7 cellular contexts compared by ENCODE assay signal in genomic region chr18:69935319-69936190, GRCh38. TPM values are rescaled to one million over a fixed set of nuclear protein-coding genes. Genes with fewer than 3 reads are reported as not detected.
A peak's percentile ranks its signal among the peaks of the same experiment; 100 is the strongest.
DNase-seq lines count a peak whose midpoint lies in the region; ATAC-seq lines count a peak whose summit lies in the region.

No MANE protein-coding gene starts in this region.

- no peak overlapping the region for H3K27ac Mint-ChIP-seq in naive thymus-derived CD8-positive, alpha-beta T cell

- peaks cover 49% of the 10 kb centered on the region for H3K36me3 Mint-ChIP-seq in activated T-cell treated with anti-CD3 and anti-CD28 coated beads, Interleukin-2, amount 50 U/mL, for 4 hours (ENCODE audit: insufficient read depth)
- peaks cover 8 to 27% (median 24%) of the 10 kb centered on the region in 3 donors for H3K36me3 Mint-ChIP-seq in naive thymus-derived CD8-positive, alpha-beta T cell

- H3K27me3 Mint-ChIP-seq in activated T-cell treated with anti-CD3 and anti-CD28 coated beads, Interleukin-2, amount 50 U/mL, for 4 hours (ENCODE audit: low read depth) = no peaks in the 10 kb centered on the region
- H3K27me3 Mint-ChIP-seq in naive thymus-derived CD8-positive, alpha-beta T cell = no peaks in the 10 kb centered on the region

- peak; percentile 79 for DNase-seq in activated T-cell treated with anti-CD3 and anti-CD28 coated beads, Interleukin-2, amount 50 U/mL, for 4 hours
- peak; percentile 30 to 87 (median 77) for DNase-seq in naive thymus-derived CD8-positive, alpha-beta T cell
- DNase-seq in GM03348 (ENCODE audit: low spot score) (no peak), NCI-H510A (lab: John Stamatoyannopoulos, UW) (no peak), NOMO-1 treated with dmso at 0.1 percent for 144 hours (lab: John Stamatoyannopoulos, UW; ENCODE audit: unreplicated experiment) (no peak)

- H3K9me3 Mint-ChIP-seq in activated T-cell treated with anti-CD3 and anti-CD28 coated beads, Interleukin-2, amount 50 U/mL, for 4 hours = peaks cover 9% of the 10 kb centered on the region
- peaks cover 0 to 10% (median 0%) of the 10 kb centered on the region in 9 donors for H3K9me3 Mint-ChIP-seq in naive thymus-derived CD8-positive, alpha-beta T cell

- POLR2A ChIA-PET in naive thymus-derived CD8-positive, alpha-beta T cell (lab: Charles Lee) = interaction anchor here (0.9 to 3.9 kb wide), 7 partner anchors 10 to 37 kb away, joined by 3 to 33 read pairs (median 7); partner anchors contain the start of gene CD226

- ATAC-seq in GM21381 (IDR thresholded peaks at IDR 0.05; ENCODE audit: unreplicated experiment) = peak; percentile 93
- peak; percentile 87 for ATAC-seq in HG03565 (IDR thresholded peaks at IDR 0.05; ENCODE audit: unreplicated experiment)
- ATAC-seq in activated T-cell treated with anti-CD3 and anti-CD28 coated beads, Interleukin-2, amount 50 U/mL, for 4 hours = peak; percentile 94 to 96
- peak; percentile 96 to 97 for ATAC-seq in naive thymus-derived CD8-positive, alpha-beta T cell

- peaks cover 21% of the 10 kb centered on the region for H3K4me1 Mint-ChIP-seq in activated T-cell treated with anti-CD3 and anti-CD28 coated beads, Interleukin-2, amount 50 U/mL, for 4 hours (ENCODE audit: low read depth)
- peaks cover 17 to 44% (median 27%) of the 10 kb centered on the region in 4 donors for H3K4me1 Mint-ChIP-seq in naive thymus-derived CD8-positive, alpha-beta T cell

- no peak overlapping the region for H3K4me3 Mint-ChIP-seq in activated T-cell treated with anti-CD3 and anti-CD28 coated beads, Interleukin-2, amount 50 U/mL, for 4 hours
- no peak overlapping the region for H3K4me3 Mint-ChIP-seq in naive thymus-derived CD8-positive, alpha-beta T cell

RNA-seq across cellular contexts. Expression of gene CD226, which starts 12.1 kb away (rescaled TPM):
- 100 to 1,000 TPM; 129 to 168 (median 129) TPM for total RNA-seq in activated T-cell treated with anti-CD3 and anti-CD28 coated beads, Interleukin-2, amount 50 U/mL, for 4 hours
- 10 to 100 TPM; 24.6 to 26.1 TPM for total RNA-seq in naive thymus-derived CD8-positive, alpha-beta T cell
- polyA plus RNA-seq in naive thymus-derived CD8-positive, alpha-beta T cell = 10 to 100 TPM; 13.0 to 26.4 (median 15.6) TPM

Comparison
In these comparisons a context has a peak if more than half of its experiments do, and no peak if none do; other contexts are left out.
1. DNase-seq: peak in activated T-cell treated with anti-CD3 and anti-CD28 coated beads, Interleukin-2, amount 50 U/mL, for 4 hours (single experiment) and naive thymus-derived CD8-positive, alpha-beta T cell (10 of 10); none in GM03348 (single experiment), NCI-H510A (single experiment) and NOMO-1 treated with dmso at 0.1 percent for 144 hours (single experiment).
2. RNA of gene CD226, which starts 12.1 kb away (total RNA-seq): 129 to 168 TPM in activated T-cell treated with anti-CD3 and anti-CD28 coated beads, Interleukin-2, amount 50 U/mL, for 4 hours; 24.6 to 26.1 TPM in naive thymus-derived CD8-positive, alpha-beta T cell; every median in the first group is over 4 times any median in the second.
3. Peak in every context shown above with its lines, with median percentiles within 50 percentile points of each other: ATAC-seq.